Comparison of ENCODE assay signal across 12 cellular contexts in the genomic region with DNA sequence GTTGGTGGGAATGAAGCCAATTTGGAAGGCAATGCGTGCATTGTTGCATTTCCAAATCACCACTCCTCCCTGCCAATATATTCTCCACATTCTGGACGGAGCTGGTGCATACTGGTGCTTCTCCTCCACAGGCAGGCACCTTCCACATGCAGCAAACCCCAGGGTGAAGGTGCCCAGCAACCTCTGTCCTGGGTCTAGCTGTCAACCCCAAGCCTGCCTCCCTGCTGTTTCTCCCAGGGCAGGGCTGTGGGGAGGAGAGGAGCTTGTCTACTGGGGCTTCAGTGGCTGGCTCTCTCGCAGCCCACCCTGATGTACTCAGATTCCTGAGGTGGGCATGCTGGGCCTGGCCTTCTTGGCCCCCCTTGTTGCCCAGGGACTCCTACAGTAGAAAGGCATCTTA.
"Had no signal": no experiment of that assay in that cellular context is flagged by ENCODE, and none has a peak within 500 bp of the region (broad histone marks: within the 10 kb centered on the region; RNA-seq: fewer than 3 reads in every experiment).

No MANE protein-coding gene starts in this region.

- H3K9me3 ChIP-seq: spleen had no signal

- H3K27ac ChIP-seq: parathyroid adenoma had no signal

- H3K9ac ChIP-seq: parathyroid adenoma had no signal

- DNase-seq: activated CD4-positive, CD25-positive, alpha-beta regulatory T cell; amniotic stem cell; endodermal cell; erythroblast; foreskin melanocyte; kidney; SIG-M5; spleen; stimulated activated CD4-positive, alpha-beta T cell treated with anti-CD3 and anti-CD28 coated beads, Interleukin-1b, Interleukin-23, amount 100 ng/mL, for 48 hours; stimulated activated naive CD4-positive, alpha-beta T cell treated with Interleukin-2 at 50 U/mL for 16 hours; T-helper 2 cell had no signal

- H2AFZ ChIP-seq: parathyroid adenoma had no signal

- H3K79me2 ChIP-seq: parathyroid adenoma had no signal

- H3K36me3 ChIP-seq: spleen had no signal

- H3K27me3 ChIP-seq: spleen had no signal

- H3K4me3 ChIP-seq: spleen had no signal

- H3K4me1 ChIP-seq: parathyroid adenoma had no signal
